1 cellular context compared by ENCODE assay signal in genomic region chr7:49980414-49980813, GRCh38.
TF ChIP-seq lines count a peak whose summit lies in the region.

No MANE protein-coding gene starts in this region.

TF ChIP-seq in HepG2, 621 proteins besides CTCF, POLR2A, EP300 and RAD21 (continued from another document):
- TF ChIP-seq, protein P1, sequence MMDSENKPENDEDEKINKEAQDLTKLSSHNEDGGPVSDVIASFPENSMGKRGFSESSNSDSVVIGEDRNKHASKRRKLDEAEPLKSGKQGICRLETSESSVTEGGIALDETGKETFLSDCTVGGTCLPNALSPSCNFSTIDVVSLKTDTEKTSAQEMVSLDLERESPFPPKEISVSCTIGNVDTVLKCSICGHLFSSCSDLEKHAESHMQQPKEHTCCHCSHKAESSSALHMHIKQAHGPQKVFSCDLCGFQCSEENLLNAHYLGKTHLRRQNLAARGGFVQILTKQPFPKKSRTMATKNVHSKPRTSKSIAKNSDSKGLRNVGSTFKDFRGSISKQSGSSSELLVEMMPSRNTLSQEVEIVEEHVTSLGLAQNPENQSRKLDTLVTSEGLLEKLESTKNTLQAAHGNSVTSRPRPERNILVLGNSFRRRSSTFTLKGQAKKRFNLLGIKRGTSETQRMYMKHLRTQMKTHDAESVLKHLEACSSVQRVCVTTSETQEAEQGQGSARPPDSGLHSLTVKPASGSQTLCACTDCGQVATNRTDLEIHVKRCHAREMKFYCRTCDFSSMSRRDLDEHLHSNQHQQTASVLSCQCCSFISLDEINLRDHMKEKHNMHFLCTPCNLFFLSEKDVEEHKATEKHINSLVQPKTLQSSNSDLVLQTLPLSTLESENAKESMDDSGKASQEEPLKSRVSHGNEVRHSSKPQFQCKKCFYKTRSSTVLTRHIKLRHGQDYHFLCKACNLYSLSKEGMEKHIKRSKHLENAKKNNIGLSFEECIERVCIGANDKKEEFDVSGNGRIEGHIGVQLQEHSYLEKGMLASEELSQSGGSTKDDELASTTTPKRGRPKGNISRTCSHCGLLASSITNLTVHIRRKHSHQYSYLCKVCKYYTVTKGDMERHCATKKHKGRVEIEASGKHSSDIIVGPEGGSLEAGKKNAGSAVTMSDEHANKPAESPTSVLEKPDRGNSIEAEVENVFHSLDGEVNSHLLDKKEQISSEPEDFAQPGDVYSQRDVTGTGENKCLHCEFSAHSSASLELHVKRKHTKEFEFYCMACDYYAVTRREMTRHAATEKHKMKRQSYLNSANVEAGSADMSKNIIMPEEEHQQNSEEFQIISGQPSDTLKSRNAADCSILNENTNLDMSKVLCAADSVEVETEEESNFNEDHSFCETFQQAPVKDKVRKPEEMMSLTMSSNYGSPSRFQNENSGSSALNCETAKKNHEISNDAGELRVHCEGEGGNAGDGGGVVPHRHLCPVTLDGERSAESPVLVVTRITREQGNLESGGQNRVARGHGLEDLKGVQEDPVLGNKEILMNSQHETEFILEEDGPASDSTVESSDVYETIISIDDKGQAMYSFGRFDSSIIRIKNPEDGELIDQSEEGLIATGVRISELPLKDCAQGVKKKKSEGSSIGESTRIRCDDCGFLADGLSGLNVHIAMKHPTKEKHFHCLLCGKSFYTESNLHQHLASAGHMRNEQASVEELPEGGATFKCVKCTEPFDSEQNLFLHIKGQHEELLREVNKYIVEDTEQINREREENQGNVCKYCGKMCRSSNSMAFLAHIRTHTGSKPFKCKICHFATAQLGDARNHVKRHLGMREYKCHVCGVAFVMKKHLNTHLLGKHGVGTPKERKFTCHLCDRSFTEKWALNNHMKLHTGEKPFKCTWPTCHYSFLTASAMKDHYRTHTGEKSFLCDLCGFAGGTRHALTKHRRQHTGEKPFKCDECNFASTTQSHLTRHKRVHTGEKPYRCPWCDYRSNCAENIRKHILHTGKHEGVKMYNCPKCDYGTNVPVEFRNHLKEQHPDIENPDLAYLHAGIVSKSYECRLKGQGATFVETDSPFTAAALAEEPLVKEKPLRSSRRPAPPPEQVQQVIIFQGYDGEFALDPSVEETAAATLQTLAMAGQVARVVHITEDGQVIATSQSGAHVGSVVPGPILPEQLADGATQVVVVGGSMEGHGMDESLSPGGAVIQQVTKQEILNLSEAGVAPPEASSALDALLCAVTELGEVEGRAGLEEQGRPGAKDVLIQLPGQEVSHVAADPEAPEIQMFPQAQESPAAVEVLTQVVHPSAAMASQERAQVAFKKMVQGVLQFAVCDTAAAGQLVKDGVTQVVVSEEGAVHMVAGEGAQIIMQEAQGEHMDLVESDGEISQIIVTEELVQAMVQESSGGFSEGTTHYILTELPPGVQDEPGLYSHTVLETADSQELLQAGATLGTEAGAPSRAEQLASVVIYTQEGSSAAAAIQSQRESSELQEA (CRISPR knock-in tag; IDR thresholded peaks at IDR 0.05; ENCODE audit: not compliant biosample characterization), result no peak
- TF ChIP-seq ZNF609 (CRISPR knock-in tag; IDR thresholded peaks at IDR 0.05; ENCODE audit: borderline replicate concordance) (no peak), SIN3A (IDR thresholded peaks at IDR 0.05; ENCODE audit: borderline replicate concordance, low read depth, low read length) (no peak)
- TF ChIP-seq, protein P2, sequence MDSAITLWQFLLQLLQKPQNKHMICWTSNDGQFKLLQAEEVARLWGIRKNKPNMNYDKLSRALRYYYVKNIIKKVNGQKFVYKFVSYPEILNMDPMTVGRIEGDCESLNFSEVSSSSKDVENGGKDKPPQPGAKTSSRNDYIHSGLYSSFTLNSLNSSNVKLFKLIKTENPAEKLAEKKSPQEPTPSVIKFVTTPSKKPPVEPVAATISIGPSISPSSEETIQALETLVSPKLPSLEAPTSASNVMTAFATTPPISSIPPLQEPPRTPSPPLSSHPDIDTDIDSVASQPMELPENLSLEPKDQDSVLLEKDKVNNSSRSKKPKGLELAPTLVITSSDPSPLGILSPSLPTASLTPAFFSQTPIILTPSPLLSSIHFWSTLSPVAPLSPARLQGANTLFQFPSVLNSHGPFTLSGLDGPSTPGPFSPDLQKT (CRISPR knock-in tag; IDR thresholded peaks at IDR 0.05; ENCODE audit: borderline replicate concordance), result no peak
